In the genomic region with DNA sequence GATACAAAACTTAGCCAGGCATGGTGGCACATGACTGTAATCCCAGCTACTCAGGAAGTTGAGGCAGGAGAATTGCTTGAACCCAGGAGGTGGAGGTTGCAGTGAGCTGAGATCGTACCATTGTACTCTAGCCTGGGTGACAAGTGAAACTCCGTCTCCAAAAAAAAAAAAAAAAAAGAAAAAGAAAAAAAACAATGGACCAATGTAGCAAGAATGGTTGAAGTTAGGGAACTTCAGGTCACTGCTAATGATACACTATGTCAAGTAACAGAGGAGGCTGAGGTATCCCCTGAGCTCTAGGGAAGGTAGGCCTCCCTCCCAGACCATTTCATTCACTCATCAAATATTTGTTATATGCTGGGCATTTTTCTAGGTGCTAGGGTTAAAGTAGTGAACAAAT, we compare ENCODE assay signal across 4 cellular contexts. TPM values are rescaled to one million over a fixed set of nuclear protein-coding genes. Genes with fewer than 3 reads are reported as not detected.
"Had no signal": no experiment of that assay in that cellular context is flagged by ENCODE, and none has a peak within 500 bp of the region (broad histone marks: within the 10 kb centered on the region; RNA-seq: fewer than 3 reads in every experiment).

No MANE protein-coding gene starts in this region.

RNA-seq across cellular contexts. Expression of a gene that starts 7.7 kb away (rescaled TPM):
- total RNA-seq: LHCN-M2, M059J had no signal

RNA-seq across cellular contexts. Expression of a gene that starts 23.0 kb away (rescaled TPM):
- total RNA-seq: LHCN-M2, M059J, MCF 10A, NCI-H460 had no signal

RNA-seq across cellular contexts. Expression of a gene that starts 46.9 kb away (rescaled TPM):
- total RNA-seq: LHCN-M2, M059J, NCI-H460 had no signal
